Comparison of ENCODE assay signal across 35 cellular contexts in the genomic region with DNA sequence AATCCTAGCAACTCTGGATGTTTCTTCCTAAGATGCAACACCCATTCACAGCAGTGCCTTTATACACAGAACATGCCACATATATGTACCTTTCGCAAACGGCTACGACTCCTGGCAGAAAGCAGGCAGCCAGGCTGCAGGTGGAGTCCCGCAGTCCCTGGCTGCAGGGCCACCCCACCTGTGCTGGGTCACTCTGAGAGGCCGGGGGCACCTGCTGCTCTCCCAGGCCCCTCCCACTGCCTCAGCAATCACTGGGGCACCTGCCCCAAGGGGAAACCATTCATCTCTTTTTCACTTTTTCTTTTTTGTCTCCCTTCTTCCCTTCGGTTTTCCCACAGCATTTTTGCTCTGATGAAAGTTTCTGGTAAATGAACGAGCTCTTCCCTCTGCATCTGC.
"Had no signal": no experiment of that assay in that cellular context is flagged by ENCODE, and none has a peak within 500 bp of the region (broad histone marks: within the 10 kb centered on the region; RNA-seq: fewer than 3 reads in every experiment).

No MANE protein-coding gene starts in this region.

- H3K4me3 ChIP-seq: adrenal gland, body of pancreas, breast epithelium had no signal

- H3K27ac ChIP-seq: adrenal gland, body of pancreas, brain microvascular endothelial cell, breast epithelium, VCaP had no signal

- H3K4me1 Mint-ChIP-seq: activated CD4-positive, alpha-beta T cell treated with anti-CD3 and anti-CD28 coated beads, Interleukin-2, amount 10 ng/mL, durations not matched to agents 24 days and 14 days had no signal

- ATAC-seq: activated CD8-positive, alpha-beta T cell treated with anti-CD3 and anti-CD28 coated beads for 36 hours; activated naive CD4-positive, alpha-beta T cell treated with anti-CD3 and anti-CD28 coated beads, Interleukin-2, amount 50 U/mL, for 72 hours; activated T-cell treated with anti-CD3 and anti-CD28 coated beads, Interleukin-2, amount 50 U/mL, for 4 hours; activated T-cell treated with anti-CD3 and anti-CD28 coated beads, Interleukin-2, amount 50 U/mL, for 72 hours; activated T-helper 17 cell treated with anti-CD3 and anti-CD28 coated beads, Interleukin-2, amount 50 U/mL, for 72 hours; body of pancreas had no signal

- H3K36me3 ChIP-seq: adrenal gland, brain microvascular endothelial cell, breast epithelium had no signal

- H3K9me3 Mint-ChIP-seq: activated T-helper 17 cell treated with anti-CD3 and anti-CD28 coated beads, Interleukin-2, amount 50 U/mL, for 72 hours had no signal

- DNase-seq: activated B cell treated with CpG ODN at 0.5 μM for 24 hours; activated CD4-positive, alpha-beta memory T cell treated with anti-CD3 and anti-CD28 coated beads for 36 hours; activated CD4-positive, alpha-beta T cell treated with anti-CD3 and anti-CD28 coated beads for 4 hours; activated CD4-positive, alpha-beta T cell treated with anti-CD3 and anti-CD28 coated beads, Interleukin-2, amount 10 ng/mL, durations not matched to agents 24 days and 14 days; activated CD4-positive, alpha-beta T cell treated with anti-CD3 and anti-CD28 coated beads, Interleukin-2, amount 50 U/mL, for 1 hour; activated CD4-positive, alpha-beta T cell treated with anti-CD3 and anti-CD28 coated beads, Interleukin-2, amount 50 U/mL, for 4 hours; activated CD4-positive, CD25-positive, alpha-beta regulatory T cell treated with anti-CD3 and anti-CD28 coated beads, Interleukin-2, amount 50 U/mL, for 72 hours; activated CD8-positive, alpha-beta memory T cell treated with anti-CD3 and anti-CD28 coated beads, Interleukin-2, amount 50 U/mL, for 4 hours; activated CD8-positive, alpha-beta T cell treated with anti-CD3 and anti-CD28 coated beads for 36 hours; activated effector memory CD4-positive, alpha-beta T cell treated with anti-CD3 and anti-CD28 coated beads, Interleukin-2, amount 50 U/mL, for 16 hours; activated gamma-delta T cell treated with Interleukin-2 at 50 U/mL for 16 hours; activated naive CD4-positive, alpha-beta T cell; activated naive CD4-positive, alpha-beta T cell treated with anti-CD3 and anti-CD28 coated beads for 36 hours; activated naive CD4-positive, alpha-beta T cell treated with anti-CD3 and anti-CD28 coated beads, Interleukin-2, amount 50 U/mL, for 16 hours; activated naive CD8-positive, alpha-beta T cell treated with anti-CD3 and anti-CD28 coated beads for 36 hours; activated T-cell treated with anti-CD3 and anti-CD28 coated beads for 4 hours; activated T-cell treated with anti-CD3 and anti-CD28 coated beads, Interleukin-2, amount 50 U/mL, for 1 hour; activated T-cell treated with anti-CD3 and anti-CD28 coated beads, Interleukin-2, amount 50 U/mL, for 4 hours; activated T-cell treated with anti-CD3 and anti-CD28 coated beads, Interleukin-2, amount 50 U/mL, for 72 hours; amniotic stem cell; aorta; body of pancreas; brain microvascular endothelial cell; central memory CD4-positive, alpha-beta T cell; T-helper 1 cell; T-helper 2 cell; T-helper 9 cell had no signal

- H3K27me3 ChIP-seq: adrenal gland, body of pancreas, brain microvascular endothelial cell, breast epithelium had no signal

- H3K4me1 ChIP-seq: breast epithelium had no signal

- H3K36me3 Mint-ChIP-seq: activated CD4-positive, alpha-beta memory T cell treated with anti-CD3 and anti-CD28 coated beads for 36 hours; activated naive CD8-positive, alpha-beta T cell treated with anti-CD3 and anti-CD28 coated beads for 36 hours had no signal

- H3K9me3 ChIP-seq: adrenal gland had no signal

- H3K27ac Mint-ChIP-seq: activated B cell treated with CpG ODN at 0.5 μM for 24 hours; activated CD4-positive, alpha-beta memory T cell treated with anti-CD3 and anti-CD28 coated beads for 36 hours; activated CD4-positive, alpha-beta T cell treated with anti-CD3 and anti-CD28 coated beads, Interleukin-2, amount 10 ng/mL, durations not matched to agents 24 days and 14 days; activated CD8-positive, alpha-beta T cell treated with anti-CD3 and anti-CD28 coated beads for 36 hours; activated naive CD4-positive, alpha-beta T cell treated with anti-CD3 and anti-CD28 coated beads for 36 hours; activated naive CD8-positive, alpha-beta T cell treated with anti-CD3 and anti-CD28 coated beads for 36 hours; activated T-cell treated with anti-CD3 and anti-CD28 coated beads, Interleukin-2, amount 50 U/mL, for 72 hours; activated T-helper 1 cell treated with anti-CD3 and anti-CD28 coated beads, Interleukin-12 subunit alpha, Interleukin-12 subunit beta, Interleukin-2, Interleukin-4 antibody, amounts not matched to agents 30 ng/mL and 10 ng/mL and 1 ng/mL, durations not matched to agents 14 hours and 24 hours and 36 hours; activated T-helper 17 cell treated with anti-CD3 and anti-CD28 coated beads, Interleukin-2, amount 50 U/mL, for 72 hours; T-helper 1 cell treated with Interleukin-12 subunit alpha and Interleukin-12 subunit beta and Interleukin-4 antibody, amounts not matched to agents 30 μg/mL and 1 μg/mL, for 36 hours; T-helper 2 cell treated with Interferon-gamma antibody and Interleukin-4, amounts not matched to agents 5 μg/mL and 100 μg/mL, for 36 hours had no signal

- H3K4me3 Mint-ChIP-seq: activated B cell treated with CpG ODN at 0.5 μM for 24 hours; activated CD4-positive, alpha-beta memory T cell treated with anti-CD3 and anti-CD28 coated beads for 36 hours; activated CD4-positive, alpha-beta T cell treated with anti-CD3 and anti-CD28 coated beads, Interleukin-2, amount 10 ng/mL, durations not matched to agents 24 days and 14 days; activated CD8-positive, alpha-beta T cell treated with anti-CD3 and anti-CD28 coated beads for 36 hours; activated naive CD4-positive, alpha-beta T cell treated with anti-CD3 and anti-CD28 coated beads for 36 hours; activated naive CD8-positive, alpha-beta T cell treated with anti-CD3 and anti-CD28 coated beads for 36 hours; activated T-cell treated with anti-CD3 and anti-CD28 coated beads, Interleukin-2, amount 50 U/mL, for 4 hours; activated T-cell treated with anti-CD3 and anti-CD28 coated beads, Interleukin-2, amount 50 U/mL, for 72 hours; activated T-helper 1 cell treated with anti-CD3 and anti-CD28 coated beads, Interleukin-12 subunit alpha, Interleukin-12 subunit beta, Interleukin-2, Interleukin-4 antibody, amounts not matched to agents 30 ng/mL and 10 ng/mL and 1 ng/mL, durations not matched to agents 14 hours and 24 hours and 36 hours; activated T-helper 17 cell treated with anti-CD3 and anti-CD28 coated beads, Interleukin-2, amount 50 U/mL, for 72 hours; T-helper 1 cell treated with Interleukin-12 subunit alpha and Interleukin-12 subunit beta and Interleukin-4 antibody, amounts not matched to agents 30 μg/mL and 1 μg/mL, for 36 hours; T-helper 2 cell treated with Interferon-gamma antibody and Interleukin-4, amounts not matched to agents 5 μg/mL and 100 μg/mL, for 36 hours had no signal
